ENCODE assay signal across 2 cellular contexts in genomic region chr14:73238941-73239340, GRCh38.
A peak's percentile ranks its signal among the peaks of the same experiment; 100 is the strongest.
TF ChIP-seq lines count a peak whose summit lies in the region.

No MANE protein-coding gene starts in this region.

TF ChIP-seq in GM12878, 131 proteins besides CTCF, POLR2A, EP300 and RAD21:
- TF ChIP-seq BHLHE40 (IDR thresholded peaks at IDR 0.05; ENCODE audit: borderline replicate concordance in 1 of 2, low read depth in 2 of 2, low read length in 1 of 2), result 0 out of 4 replicates have a peak, but pooled peaks of 1 of the 2 experiments have one; percentile 24
- TF ChIP-seq CBFB (IDR thresholded peaks at IDR 0.05; ENCODE audit: low read depth), result no peak

TF ChIP-seq in HepG2, 621 proteins besides CTCF, POLR2A, EP300 and RAD21:
- TF ChIP-seq FIP1L1 (IDR thresholded peaks at IDR 0.05; ENCODE audit: borderline replicate concordance, insufficient read depth, low read depth, low read length), result no peak
- no peak for TF ChIP-seq TIGD3 (CRISPR knock-in tag; IDR thresholded peaks at IDR 0.05; ENCODE audit: borderline replicate concordance)
- no peak for TF ChIP-seq FLYWCH1 (CRISPR knock-in tag; IDR thresholded peaks at IDR 0.05)
- TF ChIP-seq ZMAT3 (CRISPR knock-in tag; conservative IDR thresholded peaks at IDR 0.05), result no peak
- no peak for TF ChIP-seq ISX (CRISPR knock-in tag; conservative IDR thresholded peaks at IDR 0.05)
- no peak for TF ChIP-seq NCOA2 (CRISPR knock-in tag; IDR thresholded peaks at IDR 0.05)
- TF ChIP-seq SMYD3 (CRISPR knock-in tag; IDR thresholded peaks at IDR 0.05), result no peak
- TF ChIP-seq BHLHE40 (IDR thresholded peaks at IDR 0.05; ENCODE audit: low read length), result no peak
- TF ChIP-seq SOX13 (IDR thresholded peaks at IDR 0.05), result no peak
- no peak for TF ChIP-seq SOX13 (CRISPR knock-in tag; conservative IDR thresholded peaks at IDR 0.05 in 1 of 2, IDR thresholded peaks at IDR 0.05 in 1 of 2)
- TF ChIP-seq RFX5 (IDR thresholded peaks at IDR 0.05; ENCODE audit: low read depth, low read length), result no peak
- TF ChIP-seq ZSCAN20 (CRISPR knock-in tag; IDR thresholded peaks at IDR 0.05; ENCODE audit: borderline replicate concordance), result no peak
- no peak for TF ChIP-seq CEBPZ (IDR thresholded peaks at IDR 0.05; ENCODE audit: low read length)
